In genomic region chr10:6580279-6581029, GRCh38 we compare ENCODE assay signal across 8 cellular contexts. TPM values are rescaled to one million over a fixed set of nuclear protein-coding genes. Genes with fewer than 3 reads are reported as not detected.
DNase-seq lines count a peak whose midpoint lies in the region; ATAC-seq and TF ChIP-seq lines count a peak whose summit lies in the region.

No MANE protein-coding gene starts in this region.

- H3K36me3 ChIP-seq in testis (ENCODE audit: low read depth, missing control alignments) = no peaks in the 10 kb centered on the region

- no peaks in the 10 kb centered on the region for H3K4me1 ChIP-seq in testis

- WGBS in testis, 2 donors = 3 to 15% methylated on average over 12 to 50 of the region's 56 CpGs

- no peak for TF ChIP-seq POLR2A in testis (IDR thresholded peaks at IDR 0.05)

- ATAC-seq in GM18867 (IDR thresholded peaks at IDR 0.05; ENCODE audit: unreplicated experiment) = peak; percentile 94
- peak; percentile 90 for ATAC-seq in HG03159 (IDR thresholded peaks at IDR 0.05; ENCODE audit: unreplicated experiment)
- ATAC-seq in omental fat pad (ENCODE audit: low FRiP score) = peak; percentile 89

- H3K4me3 ChIP-seq in testis = peak overlapping the region; percentile 62 to 69

- peak overlapping the region; percentile 98 for H3K27ac Mint-ChIP-seq in activated naive CD4-positive, alpha-beta T cell treated with anti-CD3 and anti-CD28 coated beads, Interleukin-2, amount 10 ng/mL, durations not matched to agents 7 days and 5 days

- no peak overlapping the region for H3K27ac ChIP-seq in testis

- intact Hi-C loops in testis (cut with DNase I; ENCODE audit: low total_unique reads) = no loop called here

- in situ Hi-C loops in SK-MEL-5 (cut with HindIII; ENCODE audit: low pct_unique_long_range_greater_than_20kb, low sequenced_read_pairs) = no loop called here

- CTCF ChIA-PET in activated naive CD4-positive, alpha-beta T cell treated with anti-CD3 and anti-CD28 coated beads, Interleukin-2, amount 10 ng/mL, durations not matched to agents 7 days and 5 days (lab: Charles Lee) = interaction anchor here (0.6 to 6.7 kb wide), 22 partner anchors 9 to 166 kb away, joined by 3 to 53 read pairs (median 6); no protein-coding TSS in a partner anchor

- peak; percentile 35 for TF ChIP-seq CTCF in AG09319 (IDR thresholded peaks at IDR 0.05; ENCODE audit: low read depth, low read length)
- no peak for TF ChIP-seq CTCF in omental fat pad (IDR thresholded peaks at IDR 0.05)
- TF ChIP-seq CTCF in testis (IDR thresholded peaks at IDR 0.05) = peak in 2 of 3 experiments; percentile 49 to 54

- H3K4me1 Mint-ChIP-seq in activated naive CD4-positive, alpha-beta T cell treated with anti-CD3 and anti-CD28 coated beads, Interleukin-2, amount 10 ng/mL, durations not matched to agents 7 days and 5 days = peaks cover 42% of the 10 kb centered on the region

- peak overlapping the region; percentile 94 for H3K4me3 Mint-ChIP-seq in activated naive CD4-positive, alpha-beta T cell treated with anti-CD3 and anti-CD28 coated beads, Interleukin-2, amount 10 ng/mL, durations not matched to agents 7 days and 5 days

- no peaks in the 10 kb centered on the region for H3K27me3 ChIP-seq in testis

- DNase-seq in AG09319 (ENCODE audit: extremely low read depth, low read depth) (peak; percentile 12), SK-MEL-5 (ENCODE audit: low read depth, low spot score) (peak; percentile 32), glomerular endothelial cell (ENCODE audit: extremely low read depth, low read depth, low spot score) (peak; percentile 5), omental fat pad (ENCODE audit: low spot score) (peak; percentile 32), testis (peak; percentile 68)
- peak; percentile 88 for DNase-seq in activated naive CD4-positive, alpha-beta T cell treated with anti-CD3 and anti-CD28 coated beads, Interleukin-2, amount 10 ng/mL, durations not matched to agents 7 days and 5 days

- H3K27me3 Mint-ChIP-seq in activated naive CD4-positive, alpha-beta T cell treated with anti-CD3 and anti-CD28 coated beads, Interleukin-2, amount 10 ng/mL, durations not matched to agents 7 days and 5 days = no peaks in the 10 kb centered on the region

- H3K9me3 ChIP-seq in testis = no peaks in the 10 kb centered on the region

- H3K36me3 Mint-ChIP-seq in activated naive CD4-positive, alpha-beta T cell treated with anti-CD3 and anti-CD28 coated beads, Interleukin-2, amount 10 ng/mL, durations not matched to agents 7 days and 5 days = peaks cover 60% of the 10 kb centered on the region

- no peaks in the 10 kb centered on the region for H3K9me3 Mint-ChIP-seq in activated naive CD4-positive, alpha-beta T cell treated with anti-CD3 and anti-CD28 coated beads, Interleukin-2, amount 10 ng/mL, durations not matched to agents 7 days and 5 days

RNA-seq across cellular contexts. Expression of gene PRKCQ, which starts 0.4 kb away (rescaled TPM):
- not detected in 2 replicates for total RNA-seq in SK-MEL-5 (2014; rRNA removed; shearing (Covaris generic))
- 0.04 and 0.12 TPM in 2 replicates for polyA plus RNA-seq in SK-MEL-5 (2015; cell fraction: cytosol; rRNA removed)
- 0.31 TPM in 1 of 2 replicates, not detected in the other for polyA plus RNA-seq in SK-MEL-5 (2015; cell fraction: nucleus; rRNA removed)
- total RNA-seq in glomerular endothelial cell (1.8 and 1.9 TPM in 2 replicates), omental fat pad (1 to 10 TPM in 1 of 4 donors, under 1 TPM in 3; 0.56 to 1.9 (median 0.86) TPM), testis (1 to 10 TPM; 2.5 to 3.0 TPM)
- 2.9 TPM for polyA plus RNA-seq in testis (ENCODE audit: insufficient read depth, low read depth, low replicate concordance)

Comparison
In these comparisons a context has a peak if more than half of its experiments do, and no peak if none do; other contexts are left out.
1. DNase-seq: peak in every context shown above with its lines; median percentile 88 in activated naive CD4-positive, alpha-beta T cell treated with anti-CD3 and anti-CD28 coated beads, Interleukin-2, amount 10 ng/mL, durations not matched to agents 7 days and 5 days; 68 in testis; 32 in SK-MEL-5; 32 in omental fat pad; 12 in AG09319; 5 in glomerular endothelial cell.
2. CTCF ChIP-seq: peak in AG09319 (single experiment) and testis (2 of 3); none in omental fat pad (0 of 3).
3. Peak in every context shown above with its lines, with median percentiles within 50 percentile points of each other: ATAC-seq.